8 cellular contexts compared by ENCODE assay signal in genomic region chr21:43138944-43139343, GRCh38. TPM values are rescaled to one million over a fixed set of nuclear protein-coding genes. Genes with fewer than 3 reads are reported as not detected.
DNase-seq lines count a peak whose midpoint lies in the region; ATAC-seq, FAIRE-seq and TF ChIP-seq lines count a peak whose summit lies in the region.
"Not testable (repeated sequence)": the region's sequence is repeated elsewhere in the genome, so short reads cannot be mapped to it uniquely, and the experiment has no call there.
"Had no signal": no experiment of that assay in that cellular context is flagged by ENCODE, and none has a peak within 500 bp of the region (broad histone marks: within the 10 kb centered on the region; RNA-seq: fewer than 3 reads in every experiment).

No MANE protein-coding gene starts in this region.

- H3K27me3 ChIP-seq in GM23338 (ENCODE audit: insufficient read depth); PC-9 (ENCODE audit: insufficient read depth, low read depth); astrocyte (ENCODE audit: insufficient read depth, low read length); gastroesophageal sphincter; hepatocyte; smooth muscle cell (ENCODE audit: low read depth): not testable (repeated sequence)

- H3K79me2 ChIP-seq in GM23338 (replicated peaks; ENCODE audit: insufficient read depth); PC-9 (ENCODE audit: low read depth); astrocyte (ENCODE audit: insufficient read depth, low read length); hepatocyte; smooth muscle cell (ENCODE audit: low read depth): not testable (repeated sequence)

- CTCF ChIA-PET in PC-9 (lab: Charles Lee), result not testable (repeated sequence)

- H3K36me3 Mint-ChIP-seq in GM23338 (ENCODE audit: low read depth); astrocyte (ENCODE audit: low read depth, unreplicated experiment): not testable (repeated sequence)

- H3K36me3 ChIP-seq in GM23338 (ENCODE audit: insufficient read depth); PC-9 (ENCODE audit: low read depth); astrocyte (ENCODE audit: insufficient read depth, low read length); gastroesophageal sphincter; hepatocyte (replicated peaks; ENCODE audit: insufficient read depth, low read depth); mucosa of descending colon (ENCODE audit: low read depth); smooth muscle cell (ENCODE audit: low read depth): not testable (repeated sequence)

- no CpG with 5 or more reads among the region's 8 CpGs for WGBS in gastroesophageal sphincter (ENCODE audit: low coverage in 1 of 2), 2 donors
- 0% methylated on average over 4 of the region's 8 CpGs for WGBS in hepatocyte (ENCODE audit: low lambda C conversion rate, missing lambda C conversion rate)
- WGBS in smooth muscle cell (ENCODE audit: low lambda C conversion rate), result 0% methylated on average over 3 of the region's 8 CpGs

- TF ChIP-seq POLR2A in gastroesophageal sphincter (IDR thresholded peaks at IDR 0.05), result not testable (repeated sequence)

- POLR2A ChIA-PET in PC-9 (lab: Charles Lee; ENCODE audit: unreplicated experiment), result not testable (repeated sequence)

- H3K9ac ChIP-seq in astrocyte (ENCODE audit: low read length); smooth muscle cell (ENCODE audit: low read depth): not testable (repeated sequence)

- not testable (repeated sequence) for H4K20me1 ChIP-seq in GM23338 (replicated peaks; ENCODE audit: insufficient read depth); PC-9 (ENCODE audit: insufficient read depth); astrocyte (ENCODE audit: insufficient read depth, low read length); hepatocyte (ENCODE audit: insufficient read depth, poor library complexity, severe bottlenecking); smooth muscle cell (ENCODE audit: low read depth)

- intact Hi-C loops in PC-9 (cut with micrococcal nuclease; ENCODE audit: unreplicated experiment); mucosa of descending colon (cut with DNase I, micrococcal nuclease): not testable (repeated sequence)

- not testable (repeated sequence) for H3K4me2 ChIP-seq in GM23338; PC-9; astrocyte (ENCODE audit: low read length); hepatocyte; smooth muscle cell

- not testable (repeated sequence) for H3F3A ChIP-seq in GM23338 (replicated peaks; ENCODE audit: low read depth); PC-9 (ENCODE audit: insufficient read depth, low read depth); smooth muscle cell (ENCODE audit: low read depth)

- not testable (repeated sequence) for H3K27me3 Mint-ChIP-seq in GM23338 (ENCODE audit: insufficient read depth, low read depth, poor library complexity); astrocyte (ENCODE audit: low read depth, unreplicated experiment)

- not testable (repeated sequence) for H3K4me3 ChIP-seq in GM23338; PC-9; astrocyte (ENCODE audit: insufficient read depth, low read depth, low read length); gastroesophageal sphincter; hepatocyte; mucosa of descending colon; smooth muscle cell

- not testable (repeated sequence) for H3K4me1 ChIP-seq in GM23338 (ENCODE audit: insufficient read depth); PC-9 (replicated peaks; ENCODE audit: insufficient read depth); astrocyte (ENCODE audit: insufficient read depth, low read length); gastroesophageal sphincter; hepatocyte (ENCODE audit: insufficient read depth); mucosa of descending colon (ENCODE audit: low read depth); smooth muscle cell (ENCODE audit: low read depth)

- H3K4me3 Mint-ChIP-seq in GM23338; astrocyte (ENCODE audit: unreplicated experiment): not testable (repeated sequence)

- not testable (repeated sequence) for H3K9me2 ChIP-seq in GM23338 (ENCODE audit: insufficient read depth); PC-9 (ENCODE audit: insufficient read depth); hepatocyte (replicated peaks; ENCODE audit: insufficient read depth)

- H2AFZ ChIP-seq in GM23338; PC-9; astrocyte (ENCODE audit: low read depth, low read length); hepatocyte; smooth muscle cell (ENCODE audit: low read depth): not testable (repeated sequence)

- peak; percentile 85 for ATAC-seq in GM23338
- peak; percentile 62 for ATAC-seq in gastroesophageal sphincter
- peak; percentile 37 for ATAC-seq in mucosa of descending colon

- not testable (repeated sequence) for H3K9me3 ChIP-seq in PC-9 (ENCODE audit: insufficient read depth, low read depth); astrocyte (ENCODE audit: insufficient read depth, low read depth, low read length); gastroesophageal sphincter; hepatocyte (ENCODE audit: low read depth); mucosa of descending colon; smooth muscle cell (replicated peaks; ENCODE audit: low read depth)

- not testable (repeated sequence) for BruUV-seq in PC-9 (replicated peaks; lab: Mats Ljungman, UMichigan)

- TF ChIP-seq EP300 in gastroesophageal sphincter (IDR thresholded peaks at IDR 0.05), result not testable (repeated sequence)

- TF ChIP-seq CTCF in GM23338 (conservative IDR thresholded peaks at IDR 0.05; ENCODE audit: low read depth in 2 of 2); astrocyte (IDR thresholded peaks at IDR 0.05; ENCODE audit: insufficient read depth, low read depth, low read length); gastroesophageal sphincter (IDR thresholded peaks at IDR 0.05); mucosa of descending colon (IDR thresholded peaks at IDR 0.05): not testable (repeated sequence)
- TF ChIP-seq CTCF in PC-9 (conservative IDR thresholded peaks at IDR 0.05), result 0 out of 2 replicates have a peak, but pooled peaks have one; percentile 23
- TF ChIP-seq CTCF in hepatocyte (IDR thresholded peaks at IDR 0.05; ENCODE audit: poor library complexity), result peak; percentile 17
- peak; percentile 5 for TF ChIP-seq CTCF in smooth muscle cell (IDR thresholded peaks at IDR 0.05; ENCODE audit: borderline replicate concordance, insufficient read depth, poor library complexity, severe bottlenecking)

- not testable (repeated sequence) for H3K27ac Mint-ChIP-seq in GM23338; astrocyte (ENCODE audit: unreplicated experiment)

- not testable (repeated sequence) for H3K9me3 Mint-ChIP-seq in GM23338; astrocyte (ENCODE audit: unreplicated experiment)

- not testable (repeated sequence) for DNase-seq in GM23338 (ENCODE audit: low spot score); PC-9; astrocyte (ENCODE audit: low read depth); hepatocyte (ENCODE audit: low spot score); smooth muscle cell (lab: John Stamatoyannopoulos, UW; ENCODE audit: unreplicated experiment)
- peak in 1 of 3 donors; percentile 0 for DNase-seq in mucosa of descending colon

- H3K4me1 Mint-ChIP-seq in GM23338; astrocyte (ENCODE audit: low read depth, unreplicated experiment): not testable (repeated sequence)

- H3K27ac ChIP-seq in GM23338 (ENCODE audit: low read depth); PC-9; astrocyte (ENCODE audit: low read depth, low read length); gastroesophageal sphincter; hepatocyte; smooth muscle cell (ENCODE audit: low read depth): not testable (repeated sequence)

- peak; percentile 23 for FAIRE-seq in astrocyte (lab: Jason Lieb, UNC)

RNA-seq across cellular contexts. Expression of gene CRYAA, which starts 29.9 kb away (rescaled TPM):
- not detected in 2 replicates for total RNA-seq in GM23338 (2014; rRNA removed; shearing (Covaris generic))
- polyA plus RNA-seq in GM23338 (2016; fragmentation: Nextera tagmentation; extraction: Ambion mirVana) (not detected in 2 replicates), hepatocyte (not detected in 2 replicates), smooth muscle cell (not detected in 2 replicates)
- total RNA-seq in PC-9 (2021) (not detected in 2 replicates), astrocyte (not detected in 2 replicates), gastroesophageal sphincter (not detected), hepatocyte (not detected in 2 replicates), mucosa of descending colon (not detected), smooth muscle cell (not detected in 2 replicates)
- total RNA-seq: HT1080 had no signal

RNA-seq across cellular contexts. Expression of gene U2AF1, which starts 31.6 kb away (rescaled TPM):
- total RNA-seq in GM23338 (2014; rRNA removed; shearing (Covaris generic)), result 70.4 and 92.9 TPM in 2 replicates
- polyA plus RNA-seq in GM23338 (2016; fragmentation: Nextera tagmentation; extraction: Ambion mirVana) (288 and 322 TPM in 2 replicates), hepatocyte (48.2 and 89.0 TPM in 2 replicates), smooth muscle cell (54.5 and 67.3 TPM in 2 replicates)
- total RNA-seq in PC-9 (2021) (33.5 and 48.8 TPM in 2 replicates), astrocyte (13.8 and 24.2 TPM in 2 replicates), gastroesophageal sphincter (10 to 100 TPM; 26.6 to 49.5 (median 41.4) TPM), hepatocyte (22.8 and 47.3 TPM in 2 replicates), mucosa of descending colon (10 to 100 TPM; 10.8 to 38.5 (median 36.4) TPM), smooth muscle cell (50.4 and 55.3 TPM in 2 replicates)
